In genomic region chrX:154380153-154380552, GRCh38 we compare ENCODE assay signal across 8 cellular contexts. TPM values are rescaled to one million over a fixed set of nuclear protein-coding genes. Genes with fewer than 3 reads are reported as not detected.
DNase-seq lines count a peak whose midpoint lies in the region; ATAC-seq and TF ChIP-seq lines count a peak whose summit lies in the region.

No MANE protein-coding gene starts in this region.

- DNase-seq in activated naive CD4-positive, alpha-beta T cell treated with anti-CD3 and anti-CD28 coated beads for 36 hours, result no peak
- DNase-seq in activated naive CD4-positive, alpha-beta T cell treated with anti-CD3 and anti-CD28 coated beads, Interleukin-2, amount 50 U/mL, for 16 hours, result no peak
- DNase-seq in lower lobe of right lung (no peak), upper lobe of right lung (peak; percentile 53), iPS-NIHi11 (ENCODE audit: low spot score) (no peak), NCI-H1105 treated with DMSO at 0.1 percent for 48 hours (lab: John Stamatoyannopoulos, UW) (no peak)

- H3K4me3 ChIP-seq in lower lobe of right lung (peak overlapping the region; percentile 69), upper lobe of right lung (peak overlapping the region; percentile 70)

- ATAC-seq in lower lobe of right lung (no peak), upper lobe of right lung (no peak), HG02759 (IDR thresholded peaks at IDR 0.05; ENCODE audit: unreplicated experiment) (no peak)

- H3K27me3 Mint-ChIP-seq in activated naive CD4-positive, alpha-beta T cell treated with anti-CD3 and anti-CD28 coated beads for 36 hours (ENCODE audit: low read depth), result no peaks in the 10 kb centered on the region
- no peaks in the 10 kb centered on the region for H3K27me3 Mint-ChIP-seq in brain

- H3K36me3 ChIP-seq in lower lobe of right lung, result peaks cover 5% of the 10 kb centered on the region
- no peaks in the 10 kb centered on the region for H3K36me3 ChIP-seq in upper lobe of right lung

- H3K27ac Mint-ChIP-seq in activated naive CD4-positive, alpha-beta T cell treated with anti-CD3 and anti-CD28 coated beads for 36 hours, result peak overlapping the region; percentile 86
- peak overlapping the region; percentile 92 to 95 (median 94) for H3K27ac Mint-ChIP-seq in brain

- no peak for TF ChIP-seq CTCF in brain (conservative IDR thresholded peaks at IDR 0.05)
- TF ChIP-seq CTCF in lower lobe of right lung (IDR thresholded peaks at IDR 0.05), result no peak
- TF ChIP-seq CTCF in upper lobe of right lung (IDR thresholded peaks at IDR 0.05), result no peak

- H3K27me3 ChIP-seq in lower lobe of right lung (ENCODE audit: low read depth) (no peaks in the 10 kb centered on the region), upper lobe of right lung (no peaks in the 10 kb centered on the region)

- H3K27ac ChIP-seq in lower lobe of right lung, result peak overlapping the region; percentile 98
- H3K27ac ChIP-seq in upper lobe of right lung, result peak overlapping the region; percentile 96

- peaks cover 14% of the 10 kb centered on the region for H3K4me1 Mint-ChIP-seq in activated naive CD4-positive, alpha-beta T cell treated with anti-CD3 and anti-CD28 coated beads for 36 hours (ENCODE audit: low read depth)
- H3K4me1 Mint-ChIP-seq in brain, result peaks cover 25% of the 10 kb centered on the region

- peak overlapping the region; percentile 80 for H3K4me3 Mint-ChIP-seq in activated naive CD4-positive, alpha-beta T cell treated with anti-CD3 and anti-CD28 coated beads for 36 hours
- H3K4me3 Mint-ChIP-seq in brain, result peak overlapping the region; percentile 88 to 95 (median 90)

- H3K9me3 ChIP-seq in lower lobe of right lung (no peaks in the 10 kb centered on the region), upper lobe of right lung (no peaks in the 10 kb centered on the region)

- intact Hi-C loops in activated naive CD4-positive, alpha-beta T cell treated with anti-CD3 and anti-CD28 coated beads for 36 hours (cut with micrococcal nuclease), result no loop called here
- intact Hi-C loops in lower lobe of right lung (cut with DNase I), result no loop called here
- intact Hi-C loops in upper lobe of right lung (cut with DNase I), result no loop called here

- H3K9me3 Mint-ChIP-seq in activated naive CD4-positive, alpha-beta T cell treated with anti-CD3 and anti-CD28 coated beads for 36 hours, result no peaks in the 10 kb centered on the region
- peaks cover 0 to 36% (median 2%) of the 10 kb centered on the region in 5 experiments for H3K9me3 Mint-ChIP-seq in brain

- H3K4me1 ChIP-seq in lower lobe of right lung (peaks cover 16% of the 10 kb centered on the region), upper lobe of right lung (no peaks in the 10 kb centered on the region)

- CTCF ChIA-PET in activated naive CD4-positive, alpha-beta T cell treated with anti-CD3 and anti-CD28 coated beads for 36 hours (lab: Charles Lee), result no interaction called here

- peaks cover 6% of the 10 kb centered on the region for H3K36me3 Mint-ChIP-seq in activated naive CD4-positive, alpha-beta T cell treated with anti-CD3 and anti-CD28 coated beads for 36 hours (ENCODE audit: low read depth)
- H3K36me3 Mint-ChIP-seq in brain, result peaks cover 12% of the 10 kb centered on the region

RNA-seq across cellular contexts. Expression of gene EMD, which starts 1.1 kb away (rescaled TPM):
- 10 to 100 TPM; 62.7 to 70.0 TPM for total RNA-seq in activated naive CD4-positive, alpha-beta T cell treated with anti-CD3 and anti-CD28 coated beads for 36 hours
- 111 TPM for polyA plus RNA-seq in brain (ENCODE audit: insufficient read depth, low read depth, low replicate concordance)
- total RNA-seq in lower lobe of right lung (50.9 TPM), upper lobe of right lung (58.4 TPM)

RNA-seq across cellular contexts. Expression of gene FLNA, which starts 5.7 kb away (rescaled TPM):
- 100 to 1,000 TPM; 398 to 404 TPM for total RNA-seq in activated naive CD4-positive, alpha-beta T cell treated with anti-CD3 and anti-CD28 coated beads for 36 hours
- 334 TPM for polyA plus RNA-seq in brain (ENCODE audit: insufficient read depth, low read depth, low replicate concordance)
- 1,080 TPM for total RNA-seq in lower lobe of right lung
- total RNA-seq in upper lobe of right lung, result 1,252 TPM

RNA-seq across cellular contexts. Expression of gene RPL10, which starts 18.0 kb away (rescaled TPM):
- 1,000 to 10,000 TPM; 3,331 to 3,466 TPM for total RNA-seq in activated naive CD4-positive, alpha-beta T cell treated with anti-CD3 and anti-CD28 coated beads for 36 hours
- polyA plus RNA-seq in brain (ENCODE audit: insufficient read depth, low read depth, low replicate concordance), result 5,372 TPM
- 2,678 TPM for total RNA-seq in lower lobe of right lung
- 2,677 TPM for total RNA-seq in upper lobe of right lung

RNA-seq across cellular contexts. Expression of gene DNASE1L1, which starts 28.9 kb away (rescaled TPM):
- 1 to 10 TPM; 7.9 to 9.0 TPM for total RNA-seq in activated naive CD4-positive, alpha-beta T cell treated with anti-CD3 and anti-CD28 coated beads for 36 hours
- 30.0 TPM for polyA plus RNA-seq in brain (ENCODE audit: insufficient read depth, low read depth, low replicate concordance)
- total RNA-seq in lower lobe of right lung (36.1 TPM), upper lobe of right lung (37.1 TPM)

RNA-seq across cellular contexts. Expression of gene TAFAZZIN, which starts 31.2 kb away (rescaled TPM):
- total RNA-seq in activated naive CD4-positive, alpha-beta T cell treated with anti-CD3 and anti-CD28 coated beads for 36 hours, result 10 to 100 TPM; 63.7 to 66.5 TPM
- 23.3 TPM for polyA plus RNA-seq in brain (ENCODE audit: insufficient read depth, low read depth, low replicate concordance)
- total RNA-seq in lower lobe of right lung, result 47.8 TPM
- 43.9 TPM for total RNA-seq in upper lobe of right lung
